ENCODE assay signal across 11 cellular contexts in the genomic region with DNA sequence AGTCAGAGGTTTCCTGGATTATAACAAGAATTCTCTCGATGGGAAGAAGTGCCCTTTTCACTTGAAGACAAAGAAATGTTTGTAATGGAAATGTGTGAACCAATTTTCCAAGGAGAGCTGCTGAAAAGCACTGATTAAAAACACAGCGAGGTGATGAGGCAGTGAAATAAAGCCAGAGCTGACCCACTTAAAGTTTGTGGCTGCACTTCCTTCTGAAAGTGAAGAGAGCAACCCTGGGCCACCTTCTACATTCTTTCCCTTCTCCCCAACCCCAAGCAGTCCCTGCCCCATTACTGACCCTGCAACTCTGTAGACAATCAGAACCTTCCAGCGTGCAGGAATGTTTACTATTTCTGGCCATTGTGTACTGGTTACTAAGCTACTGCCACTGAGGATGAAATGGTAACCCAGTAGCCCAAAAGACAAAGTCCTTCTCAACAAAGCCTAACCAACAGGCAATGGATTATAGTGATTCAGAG.
A peak's percentile ranks its signal among the peaks of the same experiment; 100 is the strongest.
DNase-seq lines count a peak whose midpoint lies in the region; ATAC-seq and TF ChIP-seq lines count a peak whose summit lies in the region.
"Had no signal": no experiment of that assay in that cellular context is flagged by ENCODE, and none has a peak within 500 bp of the region (broad histone marks: within the 10 kb centered on the region; RNA-seq: fewer than 3 reads in every experiment).

No MANE protein-coding gene starts in this region.

- H3K27ac ChIP-seq in mesenchymal stem cell (ENCODE audit: low read length, poor library complexity, severe bottlenecking) (peak overlapping the region; percentile 13), prostate gland (no peak overlapping the region)
- H3K27ac ChIP-seq: colonic mucosa had no signal

- no peak overlapping the region for H3K9ac ChIP-seq in mesenchymal stem cell (ENCODE audit: low read length)

- no peak overlapping the region for H2BK15ac ChIP-seq in mesenchymal stem cell (ENCODE audit: low read depth, poor library complexity, severe bottlenecking)

- H2BK120ac ChIP-seq in mesenchymal stem cell (ENCODE audit: low read depth, low read length): no peak overlapping the region

- DNase-seq in WTC11 (ENCODE audit: low spot score) (peak; percentile 31), fibroblast of pulmonary artery (ENCODE audit: low read depth) (peak; percentile 53), mesenchymal stem cell (peak; percentile 70), superior temporal gyrus (ENCODE audit: extremely low spot score) (peak; percentile 65), prostate gland (ENCODE audit: low spot score) (no peak), EL (no peak)
- DNase-seq in stimulated activated effector memory CD8-positive, alpha-beta T cell treated with anti-CD3 and anti-CD28 coated beads, Interleukin-12 subunit alpha, Interleukin-12 subunit beta, amount 100 ng/mL, for 72 hours (ENCODE audit: low spot score in 2 of 2): no peak
- DNase-seq: colonic mucosa; MM.1S; stimulated activated naive CD4-positive, alpha-beta T cell had no signal

- TF ChIP-seq POLR2A in prostate gland (IDR thresholded peaks at IDR 0.05): no peak

- H2AFZ ChIP-seq in mesenchymal stem cell (ENCODE audit: low read depth, low read length): no peak overlapping the region

- POLR2A ChIA-PET in WTC11 (lab: Charles Lee): interaction anchor here (0.6 to 0.8 kb wide), 2 partner anchors 9 to 333 kb away, joined by 3 read pairs; no protein-coding TSS in a partner anchor

- ATAC-seq in WTC11 (peak; percentile 87), HG02840 (IDR thresholded peaks at IDR 0.05; ENCODE audit: low FRiP score, unreplicated experiment) (no peak)
- no peak for ATAC-seq in stimulated activated effector memory CD8-positive, alpha-beta T cell treated with anti-CD3 and anti-CD28 coated beads, Interleukin-12 subunit alpha, Interleukin-12 subunit beta, amount 100 ng/mL, for 72 hours

- H2AK5ac ChIP-seq in mesenchymal stem cell (ENCODE audit: low read length, severe bottlenecking): no peak overlapping the region

- intact Hi-C loops in prostate gland (cut with DNase I): no loop called here

- H3K36me3 Mint-ChIP-seq in WTC11: no peaks in the 10 kb centered on the region
- no peaks in the 10 kb centered on the region for H3K36me3 Mint-ChIP-seq in stimulated activated effector memory CD8-positive, alpha-beta T cell treated with anti-CD3 and anti-CD28 coated beads, Interleukin-12 subunit alpha, Interleukin-12 subunit beta, amount 100 ng/mL, for 72 hours

- no peaks in the 10 kb centered on the region for H3K9me3 Mint-ChIP-seq in WTC11
- no peaks in the 10 kb centered on the region for H3K9me3 Mint-ChIP-seq in stimulated activated effector memory CD8-positive, alpha-beta T cell treated with anti-CD3 and anti-CD28 coated beads, Interleukin-12 subunit alpha, Interleukin-12 subunit beta, amount 100 ng/mL, for 72 hours

- H4K91ac ChIP-seq in mesenchymal stem cell (ENCODE audit: low read length): no peak overlapping the region

- H3K4me3 Mint-ChIP-seq in WTC11: peak overlapping the region; percentile 16
- no peak overlapping the region for H3K4me3 Mint-ChIP-seq in stimulated activated effector memory CD8-positive, alpha-beta T cell treated with anti-CD3 and anti-CD28 coated beads, Interleukin-12 subunit alpha, Interleukin-12 subunit beta, amount 100 ng/mL, for 72 hours

- peak overlapping the region; percentile 95 for H3K27ac Mint-ChIP-seq in WTC11
- no peak overlapping the region for H3K27ac Mint-ChIP-seq in stimulated activated effector memory CD8-positive, alpha-beta T cell treated with anti-CD3 and anti-CD28 coated beads, Interleukin-12 subunit alpha, Interleukin-12 subunit beta, amount 100 ng/mL, for 72 hours

- CTCF ChIA-PET in WTC11 (lab: Charles Lee): interaction anchor here (0.6 to 1.9 kb wide), 6 partner anchors 53 to 341 kb away, joined by 3 to 11 read pairs (median 3); no protein-coding TSS in a partner anchor

- H3K79me1 ChIP-seq in mesenchymal stem cell (replicated peaks; ENCODE audit: low read length, poor library complexity, severe bottlenecking): no peaks in the 10 kb centered on the region

- H3K4me1 Mint-ChIP-seq in WTC11: peaks cover 70% of the 10 kb centered on the region
- H3K4me1 Mint-ChIP-seq in stimulated activated effector memory CD8-positive, alpha-beta T cell treated with anti-CD3 and anti-CD28 coated beads, Interleukin-12 subunit alpha, Interleukin-12 subunit beta, amount 100 ng/mL, for 72 hours: no peaks in the 10 kb centered on the region

- peaks cover 18% of the 10 kb centered on the region for H3K4me1 ChIP-seq in mesenchymal stem cell (ENCODE audit: control insufficient read depth, insufficient read depth, low read depth, low read length)
- no peaks in the 10 kb centered on the region for H3K4me1 ChIP-seq in prostate gland (replicated peaks)
- H3K4me1 ChIP-seq: colonic mucosa had no signal

- H4K8ac ChIP-seq in mesenchymal stem cell (ENCODE audit: low read length): no peak overlapping the region

- no peak overlapping the region for H2BK12ac ChIP-seq in mesenchymal stem cell (ENCODE audit: low read length in 2 of 2)

- H3K27me3 ChIP-seq in mesenchymal stem cell (ENCODE audit: control insufficient read depth in 1 of 2, insufficient read depth in 1 of 2, low read length in 2 of 2): no peaks in the 10 kb centered on the region
- no peaks in the 10 kb centered on the region for H3K27me3 ChIP-seq in prostate gland (replicated peaks; ENCODE audit: insufficient read depth)
- H3K27me3 ChIP-seq: colonic mucosa had no signal

- H3K4ac ChIP-seq in mesenchymal stem cell (ENCODE audit: low read depth in 1 of 2, low read length in 2 of 2): no peak overlapping the region

- 38% methylated on average over 3 of the region's 3 CpGs for WGBS in mesenchymal stem cell
- WGBS in prostate gland: 27% methylated on average over 3 of the region's 3 CpGs

- TF ChIP-seq CTCF in WTC11 (IDR thresholded peaks at IDR 0.05) (no peak), fibroblast of pulmonary artery (IDR thresholded peaks at IDR 0.05; ENCODE audit: low read length, missing control alignments) (no peak), prostate gland (IDR thresholded peaks at IDR 0.05) (no peak)

- H3K18ac ChIP-seq in mesenchymal stem cell (ENCODE audit: low read depth in 1 of 2, low read length in 2 of 2): no peak overlapping the region

- H3K36me3 ChIP-seq in mesenchymal stem cell (ENCODE audit: control insufficient read depth in 1 of 2, insufficient read depth in 2 of 2, low read depth in 1 of 2, low read length in 2 of 2) (peaks cover 0 to 65% of the 10 kb centered on the region in 2 experiments), prostate gland (no peaks in the 10 kb centered on the region)
- H3K36me3 ChIP-seq: colonic mucosa had no signal

- H3K9me3 ChIP-seq in mesenchymal stem cell (ENCODE audit: control insufficient read depth, low read length) (no peaks in the 10 kb centered on the region), prostate gland (no peaks in the 10 kb centered on the region)
- H3K9me3 ChIP-seq: colonic mucosa had no signal

- no peak overlapping the region for H3K23ac ChIP-seq in mesenchymal stem cell (ENCODE audit: low read length in 2 of 2)

- H3K4me2 ChIP-seq in mesenchymal stem cell (ENCODE audit: low read length, poor library complexity, severe bottlenecking): no peak overlapping the region

- H3K27me3 Mint-ChIP-seq in WTC11 (ENCODE audit: low read depth): no peaks in the 10 kb centered on the region

- H2BK5ac ChIP-seq in mesenchymal stem cell (ENCODE audit: low read depth, low read length, poor library complexity, severe bottlenecking): no peak overlapping the region

- peak overlapping the region in 1 of 2 experiments; percentile 49 for H3K14ac ChIP-seq in mesenchymal stem cell (ENCODE audit: low read length in 2 of 2)

- H3K4me3 ChIP-seq in fibroblast of pulmonary artery (replicated peaks; ENCODE audit: low read depth, low read length) (no peak overlapping the region), mesenchymal stem cell (ENCODE audit: insufficient read depth in 1 of 2, low read depth in 1 of 2, low read length in 2 of 2) (no peak overlapping the region), prostate gland (no peak overlapping the region)
- H3K4me3 ChIP-seq: colonic mucosa had no signal

TF ChIP-seq in WTC11, 78 proteins besides CTCF, POLR2A, EP300 and RAD21:
- TF ChIP-seq, protein P1, sequence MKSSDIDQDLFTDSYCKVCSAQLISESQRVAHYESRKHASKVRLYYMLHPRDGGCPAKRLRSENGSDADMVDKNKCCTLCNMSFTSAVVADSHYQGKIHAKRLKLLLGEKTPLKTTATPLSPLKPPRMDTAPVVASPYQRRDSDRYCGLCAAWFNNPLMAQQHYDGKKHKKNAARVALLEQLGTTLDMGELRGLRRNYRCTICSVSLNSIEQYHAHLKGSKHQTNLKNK (CRISPR knock-in tag; IDR thresholded peaks at IDR 0.05): peak; percentile 83; the same call in 1 of the 2 replicates
- TF ChIP-seq, protein P2, sequence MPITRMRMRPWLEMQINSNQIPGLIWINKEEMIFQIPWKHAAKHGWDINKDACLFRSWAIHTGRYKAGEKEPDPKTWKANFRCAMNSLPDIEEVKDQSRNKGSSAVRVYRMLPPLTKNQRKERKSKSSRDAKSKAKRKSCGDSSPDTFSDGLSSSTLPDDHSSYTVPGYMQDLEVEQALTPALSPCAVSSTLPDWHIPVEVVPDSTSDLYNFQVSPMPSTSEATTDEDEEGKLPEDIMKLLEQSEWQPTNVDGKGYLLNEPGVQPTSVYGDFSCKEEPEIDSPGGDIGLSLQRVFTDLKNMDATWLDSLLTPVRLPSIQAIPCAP (CRISPR knock-in tag; IDR thresholded peaks at IDR 0.05): no peak
TF ChIP-seq in WTC11: peak in this region for 1.

Comparison
In these comparisons a context has a peak if more than half of its experiments do, and no peak if none do; other contexts are left out.
1. DNase-seq: peak in WTC11 (single experiment), fibroblast of pulmonary artery (single experiment), mesenchymal stem cell (single experiment) and superior temporal gyrus (single experiment); none in stimulated activated effector memory CD8-positive, alpha-beta T cell treated with anti-CD3 and anti-CD28 coated beads, Interleukin-12 subunit alpha, Interleukin-12 subunit beta, amount 100 ng/mL, for 72 hours (0 of 2), prostate gland (single experiment) and EL (single experiment).